ENCODE assay signal across 11 cellular contexts in genomic region chr4:20292739-20293138, GRCh38.
"Had no signal": no experiment of that assay in that cellular context is flagged by ENCODE, and none has a peak within 500 bp of the region (broad histone marks: within the 10 kb centered on the region; RNA-seq: fewer than 3 reads in every experiment).

No MANE protein-coding gene starts in this region.

- H3K4me3 ChIP-seq: adrenal gland, ascending aorta, body of pancreas, breast epithelium, cardiac muscle cell had no signal

- H3K27ac ChIP-seq: adrenal gland, ascending aorta, body of pancreas, brain microvascular endothelial cell, breast epithelium, cardiac muscle cell had no signal

- ATAC-seq: activated naive CD4-positive, alpha-beta T cell treated with anti-CD3 and anti-CD28 coated beads, Interleukin-2, amount 50 U/mL, for 72 hours; activated naive CD8-positive, alpha-beta T cell treated with anti-CD3 and anti-CD28 coated beads, Interleukin-2, amount 50 U/mL, for 24 hours; activated T-cell treated with anti-CD3 and anti-CD28 coated beads, Interleukin-2, amount 50 U/mL, for 4 hours; activated T-cell treated with anti-CD3 and anti-CD28 coated beads, Interleukin-2, amount 50 U/mL, for 72 hours; activated T-helper 17 cell treated with anti-CD3 and anti-CD28 coated beads, Interleukin-2, amount 50 U/mL, for 72 hours; body of pancreas had no signal

- H3K4me1 ChIP-seq: adrenal gland, ascending aorta, body of pancreas, breast epithelium had no signal

- H3K36me3 ChIP-seq: adrenal gland, ascending aorta, brain microvascular endothelial cell, breast epithelium, cardiac muscle cell had no signal

- H3K9me3 ChIP-seq: adrenal gland, ascending aorta, body of pancreas, breast epithelium had no signal
